In genomic region chr3:34237946-34238345, GRCh38 we compare ENCODE assay signal across 15 cellular contexts.
"Had no signal": no experiment of that assay in that cellular context is flagged by ENCODE, and none has a peak within 500 bp of the region (broad histone marks: within the 10 kb centered on the region; RNA-seq: fewer than 3 reads in every experiment).

No MANE protein-coding gene starts in this region.

- H3K4me2 ChIP-seq: hepatocyte had no signal

- H3K27me3 ChIP-seq: hepatocyte, tibial artery had no signal

- H3K27ac ChIP-seq: coronary artery, hepatocyte, parathyroid adenoma, skin epidermis, tibial artery had no signal

- ATAC-seq: left ventricle myocardium superior had no signal

- H3K36me3 ChIP-seq: tibial artery had no signal

- H3K9me3 ChIP-seq: tibial artery had no signal

- H3K4me1 ChIP-seq: parathyroid adenoma, tibial artery had no signal

- H3K27ac Mint-ChIP-seq: activated naive CD4-positive, alpha-beta T cell treated with anti-CD3 and anti-CD28 coated beads, Interleukin-2, amount 50 U/mL, for 24 hours; T-helper 2 cell treated with Interferon-gamma antibody and Interleukin-4, amounts not matched to agents 5 μg/mL and 100 μg/mL, for 36 hours had no signal

- H3K9ac ChIP-seq: parathyroid adenoma had no signal

- H3K4me3 ChIP-seq: coronary artery, hepatocyte, skin epidermis, tibial artery had no signal

- H3K4me3 Mint-ChIP-seq: activated naive CD4-positive, alpha-beta T cell treated with anti-CD3 and anti-CD28 coated beads, Interleukin-2, amount 50 U/mL, for 24 hours; neural crest cell; T-helper 2 cell treated with Interferon-gamma antibody and Interleukin-4, amounts not matched to agents 5 μg/mL and 100 μg/mL, for 36 hours had no signal

- H2AFZ ChIP-seq: hepatocyte, parathyroid adenoma had no signal

- H3K4me1 Mint-ChIP-seq: activated naive CD4-positive, alpha-beta T cell treated with anti-CD3 and anti-CD28 coated beads, Interleukin-2, amount 50 U/mL, for 24 hours had no signal

- DNase-seq: activated CD4-positive, alpha-beta T cell treated with anti-CD3 and anti-CD28 coated beads, Interleukin-2, amount 50 U/mL, for 4 hours; activated CD4-positive, CD25-positive, alpha-beta regulatory T cell treated with anti-CD3 and anti-CD28 coated beads, Interleukin-2, amount 50 U/mL, for 72 hours; activated T-cell treated with anti-CD3 and anti-CD28 coated beads, Interleukin-2, amount 50 U/mL, for 1 hour; effector CD4-positive, alpha-beta T cell; kidney; left ventricle myocardium superior; retina; tibial artery had no signal

- H3K79me2 ChIP-seq: hepatocyte, parathyroid adenoma had no signal

- H3K36me3 Mint-ChIP-seq: activated naive CD4-positive, alpha-beta T cell treated with anti-CD3 and anti-CD28 coated beads, Interleukin-2, amount 50 U/mL, for 24 hours had no signal

- H3K9me3 Mint-ChIP-seq: activated naive CD4-positive, alpha-beta T cell treated with anti-CD3 and anti-CD28 coated beads, Interleukin-2, amount 50 U/mL, for 24 hours; T-helper 2 cell treated with Interferon-gamma antibody and Interleukin-4, amounts not matched to agents 5 μg/mL and 100 μg/mL, for 36 hours had no signal
